ENCODE assay signal across 14 cellular contexts in the genomic region with DNA sequence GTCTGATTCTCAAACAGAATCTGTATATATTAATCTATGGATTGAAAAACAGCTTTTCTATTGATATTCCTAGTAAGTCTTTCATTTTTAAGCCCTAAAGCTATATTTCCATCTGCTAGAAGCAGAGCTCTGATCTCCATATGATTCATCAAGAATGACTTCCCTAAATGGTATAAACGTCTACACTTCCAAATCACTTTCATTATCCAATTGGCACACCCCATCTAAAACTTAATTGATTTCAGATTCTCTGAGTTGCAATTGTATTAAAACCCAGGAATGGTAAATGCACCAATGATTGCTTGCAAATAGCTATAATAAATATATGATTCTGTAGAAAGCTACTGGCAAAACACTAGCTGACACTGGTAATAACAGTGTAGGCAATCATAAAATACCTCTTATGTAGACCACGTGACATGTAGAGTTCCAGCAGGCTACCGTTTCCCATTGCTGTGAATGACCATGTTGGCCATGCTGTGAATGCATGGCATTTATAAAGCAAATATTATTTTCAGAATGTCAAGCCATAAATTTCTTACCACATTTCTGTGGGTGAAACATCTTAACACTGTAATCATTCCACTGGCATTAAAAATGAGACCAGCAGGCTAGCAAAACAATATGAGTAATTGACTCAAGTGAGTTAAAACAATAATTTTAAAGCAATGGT.
DNase-seq lines count a peak whose midpoint lies in the region; ATAC-seq and TF ChIP-seq lines count a peak whose summit lies in the region.
"Had no signal": no experiment of that assay in that cellular context is flagged by ENCODE, and none has a peak within 500 bp of the region (broad histone marks: within the 10 kb centered on the region; RNA-seq: fewer than 3 reads in every experiment).

No MANE protein-coding gene starts in this region.

- DNase-seq in GM04503 (ENCODE audit: low read depth) (peak; percentile 21), OCI-M1 (lab: John Stamatoyannopoulos, UW) (peak; percentile 18), fibroblast of gingiva (ENCODE audit: low read depth) (peak; percentile 48), renal cortical epithelial cell (ENCODE audit: low read depth) (peak; percentile 18), mesothelial cell of epicardium (ENCODE audit: low spot score in 2 of 2, unreplicated experiment in 2 of 2) (no peak)
- DNase-seq: activated effector memory CD4-positive, alpha-beta T cell treated with anti-CD3 and anti-CD28 coated beads, Interleukin-2, amount 50 U/mL, for 16 hours; CD4-positive, alpha-beta T cell; effector CD8-positive, alpha-beta T cell; IMR-90; NCI-H1105 treated with DMSO at 0.1 percent for 48 hours; NCI-H446 treated with DMSO at 0.1 percent for 48 hours had no signal

- ATAC-seq in GM18858 (IDR thresholded peaks at IDR 0.05; ENCODE audit: unreplicated experiment) (no peak), HG03196 (IDR thresholded peaks at IDR 0.05; ENCODE audit: unreplicated experiment) (no peak)
- ATAC-seq in activated CD4-positive, CD25-positive, alpha-beta regulatory T cell treated with anti-CD3 and anti-CD28 coated beads, Interleukin-2, amount 50 U/mL, for 24 hours = no peak

- no peak overlapping the region for H3K27ac Mint-ChIP-seq in mesothelial cell of epicardium
- H3K27ac Mint-ChIP-seq: CD4-positive, alpha-beta T cell had no signal

- peaks cover 14% of the 10 kb centered on the region for H3K9me3 Mint-ChIP-seq in mesothelial cell of epicardium
- H3K9me3 Mint-ChIP-seq: CD4-positive, alpha-beta T cell had no signal

- H3K4me1 Mint-ChIP-seq in mesothelial cell of epicardium = peaks cover 5% of the 10 kb centered on the region

- H3K27me3 Mint-ChIP-seq in mesothelial cell of epicardium (ENCODE audit: low read depth) = no peaks in the 10 kb centered on the region
- H3K27me3 Mint-ChIP-seq: CD4-positive, alpha-beta T cell had no signal

- TF ChIP-seq CTCF in mesothelial cell of epicardium (IDR thresholded peaks at IDR 0.05; ENCODE audit: unreplicated experiment) = no peak

- H3K4me3 Mint-ChIP-seq in mesothelial cell of epicardium = no peak overlapping the region
- H3K4me3 Mint-ChIP-seq: CD4-positive, alpha-beta T cell had no signal

- H3K36me3 Mint-ChIP-seq in mesothelial cell of epicardium = peaks cover 7% of the 10 kb centered on the region

Comparison
In these comparisons a context has a peak if more than half of its experiments do, and no peak if none do; other contexts are left out.
1. DNase-seq: peak in GM04503 (single experiment), OCI-M1 (single experiment), fibroblast of gingiva (single experiment) and renal cortical epithelial cell (single experiment); none in mesothelial cell of epicardium (0 of 2).